In the genomic region with DNA sequence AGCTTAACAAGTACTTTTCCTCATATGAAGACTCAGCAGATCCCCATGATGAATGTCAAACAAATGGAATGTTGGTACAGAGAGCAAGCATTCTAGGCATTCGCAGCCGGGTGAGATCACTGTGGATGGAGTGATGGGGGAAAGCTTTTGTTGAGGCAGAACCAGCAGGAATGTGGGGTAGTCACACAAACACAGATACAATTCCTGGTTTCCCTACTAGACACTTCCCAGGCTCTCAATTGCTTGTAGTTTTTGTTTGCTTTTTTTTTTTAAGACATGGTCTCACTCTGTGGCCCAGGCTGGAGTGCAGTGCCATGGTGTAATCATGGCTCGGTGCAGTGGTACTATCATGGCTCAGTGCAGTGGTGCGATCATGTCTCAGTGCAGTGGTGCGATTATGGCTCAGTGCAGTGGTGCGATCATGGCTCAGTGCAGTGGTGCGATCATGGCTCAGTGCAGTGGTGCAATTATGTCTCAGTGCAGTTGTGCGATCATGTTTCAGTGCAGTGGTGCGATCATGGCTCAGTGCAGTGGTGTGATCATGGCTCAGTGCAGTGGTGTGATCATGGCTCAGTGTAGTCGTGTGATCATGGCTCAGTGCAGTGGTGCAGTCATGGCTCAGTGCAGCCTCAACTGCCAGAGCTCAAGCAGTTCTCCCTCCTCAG, we compare ENCODE assay signal across 1 cellular context.
A peak's percentile ranks its signal among the peaks of the same experiment; 100 is the strongest.
TF ChIP-seq lines count a peak whose summit lies in the region.

No MANE protein-coding gene starts in this region.

TF ChIP-seq in HEK293, 187 proteins besides CTCF, POLR2A, EP300 and RAD21 (continued from another document):
- 0 out of 2 replicates have a peak, but pooled peaks have one; percentile 19 for TF ChIP-seq PRDM10 (tag by site-specific recombination; IDR thresholded peaks at IDR 0.05)
- peak; percentile 53; the same call in 1 of the 2 replicates for TF ChIP-seq ZNF18 (tag by site-specific recombination; IDR thresholded peaks at IDR 0.05)
